In genomic region chr2:25960920-25961319, GRCh38 we compare ENCODE assay signal across 9 cellular contexts. TPM values are rescaled to one million over a fixed set of nuclear protein-coding genes. Genes with fewer than 3 reads are reported as not detected.
DNase-seq lines count a peak whose midpoint lies in the region; ATAC-seq and TF ChIP-seq lines count a peak whose summit lies in the region.
"Had no signal": no experiment of that assay in that cellular context is flagged by ENCODE, and none has a peak within 500 bp of the region (broad histone marks: within the 10 kb centered on the region; RNA-seq: fewer than 3 reads in every experiment).

No MANE protein-coding gene starts in this region.

- DNase-seq in activated naive CD4-positive, alpha-beta T cell treated with anti-CD3 and anti-CD28 coated beads, Interleukin-2, amount 50 U/mL, for 72 hours (ENCODE audit: low spot score in 2 of 2) = no peak
- DNase-seq in activated naive CD4-positive, alpha-beta T cell (lab: John Stamatoyannopoulos, UW) = no peak
- DNase-seq in T-cell (no peak), fibroblast of the aortic adventitia (ENCODE audit: low read depth) (peak; percentile 57), NCI-H524 (lab: John Stamatoyannopoulos, UW) (no peak)
- no peak for DNase-seq in activated T-cell treated with anti-CD3 and anti-CD28 coated beads, Interleukin-2, amount 50 U/mL, for 4 hours
- DNase-seq: midbrain had no signal

- no peaks in the 10 kb centered on the region for H3K9me3 Mint-ChIP-seq in activated naive CD4-positive, alpha-beta T cell treated with anti-CD3 and anti-CD28 coated beads, Interleukin-2, amount 50 U/mL, for 72 hours
- no peaks in the 10 kb centered on the region for H3K9me3 Mint-ChIP-seq in T-cell
- H3K9me3 Mint-ChIP-seq in stimulated activated naive CD8-positive, alpha-beta T cell treated with anti-CD3 and anti-CD28 coated beads, Interleukin-15, Interleukin-2, amounts not matched to agents 100 ng/mL and 50 ng/mL, for 24 hours = no peaks in the 10 kb centered on the region
- H3K9me3 Mint-ChIP-seq in activated T-cell treated with anti-CD3 and anti-CD28 coated beads, Interleukin-2, amount 50 U/mL, for 4 hours = no peaks in the 10 kb centered on the region

- H3K27me3 Mint-ChIP-seq in T-cell = no peaks in the 10 kb centered on the region
- H3K27me3 Mint-ChIP-seq in stimulated activated naive CD8-positive, alpha-beta T cell treated with anti-CD3 and anti-CD28 coated beads, Interleukin-15, Interleukin-2, amounts not matched to agents 100 ng/mL and 50 ng/mL, for 24 hours = no peaks in the 10 kb centered on the region
- no peaks in the 10 kb centered on the region for H3K27me3 Mint-ChIP-seq in activated T-cell treated with anti-CD3 and anti-CD28 coated beads, Interleukin-2, amount 50 U/mL, for 4 hours (ENCODE audit: low read depth)

- H3K27ac Mint-ChIP-seq in activated naive CD4-positive, alpha-beta T cell treated with anti-CD3 and anti-CD28 coated beads, Interleukin-2, amount 50 U/mL, for 72 hours = peak overlapping the region; percentile 13 to 31
- peak overlapping the region; percentile 53 to 74 for H3K27ac Mint-ChIP-seq in T-cell
- H3K27ac Mint-ChIP-seq in stimulated activated naive CD8-positive, alpha-beta T cell treated with anti-CD3 and anti-CD28 coated beads, Interleukin-15, Interleukin-2, amounts not matched to agents 100 ng/mL and 50 ng/mL, for 24 hours = peak overlapping the region; percentile 5

- no peak overlapping the region for H3K4me3 Mint-ChIP-seq in T-cell
- no peak overlapping the region for H3K4me3 Mint-ChIP-seq in stimulated activated naive CD8-positive, alpha-beta T cell treated with anti-CD3 and anti-CD28 coated beads, Interleukin-15, Interleukin-2, amounts not matched to agents 100 ng/mL and 50 ng/mL, for 24 hours
- no peak overlapping the region for H3K4me3 Mint-ChIP-seq in activated T-cell treated with anti-CD3 and anti-CD28 coated beads, Interleukin-2, amount 50 U/mL, for 4 hours

- H3K36me3 Mint-ChIP-seq in activated naive CD4-positive, alpha-beta T cell treated with anti-CD3 and anti-CD28 coated beads, Interleukin-2, amount 50 U/mL, for 72 hours = no peaks in the 10 kb centered on the region
- H3K36me3 Mint-ChIP-seq in T-cell = no peaks in the 10 kb centered on the region
- H3K36me3 Mint-ChIP-seq in stimulated activated naive CD8-positive, alpha-beta T cell treated with anti-CD3 and anti-CD28 coated beads, Interleukin-15, Interleukin-2, amounts not matched to agents 100 ng/mL and 50 ng/mL, for 24 hours (ENCODE audit: low read depth) = no peaks in the 10 kb centered on the region
- H3K36me3 Mint-ChIP-seq in activated T-cell treated with anti-CD3 and anti-CD28 coated beads, Interleukin-2, amount 50 U/mL, for 4 hours (ENCODE audit: insufficient read depth) = no peaks in the 10 kb centered on the region

- ATAC-seq in activated naive CD4-positive, alpha-beta T cell treated with anti-CD3 and anti-CD28 coated beads, Interleukin-2, amount 50 U/mL, for 72 hours = peak; percentile 43 to 57
- peak in 3 of 4 experiments; percentile 26 to 45 (median 28) for ATAC-seq in T-cell (replicated peaks in 1 of 4)
- ATAC-seq in GM18861 (IDR thresholded peaks at IDR 0.05; ENCODE audit: unreplicated experiment) = no peak
- ATAC-seq in activated T-cell treated with anti-CD3 and anti-CD28 coated beads, Interleukin-2, amount 50 U/mL, for 4 hours = no peak

- H3K4me3 ChIP-seq in fibroblast of the aortic adventitia (ENCODE audit: low read depth, low read length) = no peak overlapping the region

- no peak for TF ChIP-seq CTCF in fibroblast of the aortic adventitia (IDR thresholded peaks at IDR 0.05; ENCODE audit: insufficient read depth, low read length)

- CTCF ChIA-PET in T-cell (lab: Charles Lee) = interaction anchor here in 1 of 2 donors (0.6 kb wide), 2 partner anchors 9 to 10 kb away, joined by 4 to 8 read pairs; no protein-coding TSS in a partner anchor

- POLR2A ChIA-PET in T-cell (lab: Charles Lee) = interaction anchor here in 1 of 2 donors (0.6 kb wide), 1 partner anchor 9 kb away, joined by 13 read pairs; no protein-coding TSS in a partner anchor

- peaks cover 13 to 16% (median 15%) of the 10 kb centered on the region in 3 donors for H3K4me1 Mint-ChIP-seq in T-cell
- peaks cover 15% of the 10 kb centered on the region for H3K4me1 Mint-ChIP-seq in stimulated activated naive CD8-positive, alpha-beta T cell treated with anti-CD3 and anti-CD28 coated beads, Interleukin-15, Interleukin-2, amounts not matched to agents 100 ng/mL and 50 ng/mL, for 24 hours (ENCODE audit: low read depth)
- peaks cover 7% of the 10 kb centered on the region for H3K4me1 Mint-ChIP-seq in activated T-cell treated with anti-CD3 and anti-CD28 coated beads, Interleukin-2, amount 50 U/mL, for 4 hours (ENCODE audit: low read depth)

RNA-seq across cellular contexts. Expression of gene KIF3C, which starts 21.4 kb away (rescaled TPM):
- 1 to 10 TPM in 1 of 2 donors, under 1 TPM in 1; 0.48 to 6.7 TPM for total RNA-seq in activated naive CD4-positive, alpha-beta T cell treated with anti-CD3 and anti-CD28 coated beads, Interleukin-2, amount 50 U/mL, for 72 hours
- 1 to 10 TPM; 3.3 to 8.6 (median 6.9) TPM for total RNA-seq in T-cell
- total RNA-seq in fibroblast of the aortic adventitia (ENCODE audit: low replicate concordance) = 10.8 and 11.8 TPM in 2 replicates
- 1 to 10 TPM; 1.1 to 2.2 (median 1.7) TPM for total RNA-seq in activated T-cell treated with anti-CD3 and anti-CD28 coated beads, Interleukin-2, amount 50 U/mL, for 4 hours

Comparison
In these comparisons a context has a peak if more than half of its experiments do, and no peak if none do; other contexts are left out.
1. ATAC-seq: peak in activated naive CD4-positive, alpha-beta T cell treated with anti-CD3 and anti-CD28 coated beads, Interleukin-2, amount 50 U/mL, for 72 hours (2 of 2) and T-cell (3 of 4); none in GM18861 (single experiment) and activated T-cell treated with anti-CD3 and anti-CD28 coated beads, Interleukin-2, amount 50 U/mL, for 4 hours (0 of 2).
2. H3K27ac Mint-ChIP-seq: peak in every context shown above with its lines; median percentile 64 in T-cell; 22 in activated naive CD4-positive, alpha-beta T cell treated with anti-CD3 and anti-CD28 coated beads, Interleukin-2, amount 50 U/mL, for 72 hours; 5 in stimulated activated naive CD8-positive, alpha-beta T cell treated with anti-CD3 and anti-CD28 coated beads, Interleukin-15, Interleukin-2, amounts not matched to agents 100 ng/mL and 50 ng/mL, for 24 hours.